Comparison of ENCODE assay signal across 8 cellular contexts in genomic region chrX:65034641-65035450, GRCh38. TPM values are rescaled to one million over a fixed set of nuclear protein-coding genes. Genes with fewer than 3 reads are reported as not detected.
DNase-seq lines count a peak whose midpoint lies in the region; ATAC-seq and TF ChIP-seq lines count a peak whose summit lies in the region.

Gene ZC3H12B (plus strand): TSS chrX:65034826.

- H3K4me1 Mint-ChIP-seq in CD14-positive monocyte, result peaks cover 11% of the 10 kb centered on the region

- H3K27ac ChIP-seq in rectal smooth muscle tissue (ENCODE audit: low read depth, low read length) (peak within 1 kb of the TSS; percentile 75), vagina (peak within 1 kb of the TSS; percentile 72)

- H3K27me3 ChIP-seq in rectal smooth muscle tissue (ENCODE audit: control insufficient read depth, insufficient read depth, low read length) (no peaks in the 10 kb centered on the region), vagina (no peaks in the 10 kb centered on the region)

- TF ChIP-seq CTCF in CD14-positive monocyte (IDR thresholded peaks at IDR 0.05) (no peak), vagina (IDR thresholded peaks at IDR 0.05) (no peak)

- peak within 1 kb of the TSS; percentile 40 for H3K9ac ChIP-seq in rectal smooth muscle tissue (ENCODE audit: low read length)

- ATAC-seq in GM19438 (IDR thresholded peaks at IDR 0.05; ENCODE audit: low read depth, unreplicated experiment), result peak; percentile 96
- ATAC-seq in HG03575 (IDR thresholded peaks at IDR 0.05; ENCODE audit: extremely low read depth, insufficient number of reproducible peaks, low FRiP score, unreplicated experiment), result peak; percentile 83

- intact Hi-C loops in CD14-positive monocyte (cut with micrococcal nuclease), result no loop called here
- intact Hi-C loops in vagina (cut with DNase I), result no loop called here

- peak within 1 kb of the TSS in 1 of 7 donors; percentile 76 for H3K27ac Mint-ChIP-seq in CD14-positive monocyte

- H3K9me3 Mint-ChIP-seq in CD14-positive monocyte, result peaks cover 0 to 4% (median 0%) of the 10 kb centered on the region in 7 donors

- peak in 1 of 2 donors; percentile 25 for TF ChIP-seq POLR2A in vagina (IDR thresholded peaks at IDR 0.05)

- no peaks in the 10 kb centered on the region for H3K9me3 ChIP-seq in vagina

- H3K27me3 Mint-ChIP-seq in CD14-positive monocyte (ENCODE audit: low read depth in 3 of 3), result peaks cover 4 to 6% (median 6%) of the 10 kb centered on the region in 3 donors

- peak within 1 kb of the TSS; percentile 70 to 92 for H3K4me3 Mint-ChIP-seq in CD14-positive monocyte

- DNase-seq in CD14-positive monocyte (ENCODE audit: low spot score) (no peak), T follicular helper cell (ENCODE audit: low read depth) (peak; percentile 72), amygdala (lab: John Stamatoyannopoulos, UW) (peak; percentile 6 to 86 (median 56)), hepatic stellate cell (ENCODE audit: low spot score) (peak; percentile 64), vagina (ENCODE audit: extremely low spot score in 2 of 2) (no peak)

- H3K4me3 ChIP-seq in rectal smooth muscle tissue (ENCODE audit: low read length) (peak within 1 kb of the TSS; percentile 74), vagina (peak within 1 kb of the TSS; percentile 35 to 56)

- no peaks in the 10 kb centered on the region for H3K4me1 ChIP-seq in rectal smooth muscle tissue (ENCODE audit: control insufficient read depth, insufficient read depth, low read length)
- no peaks in the 10 kb centered on the region for H3K4me1 ChIP-seq in vagina

- H3K36me3 Mint-ChIP-seq in CD14-positive monocyte, result no peaks in the 10 kb centered on the region

- H3K36me3 ChIP-seq in rectal smooth muscle tissue (ENCODE audit: control insufficient read depth, insufficient read depth, low read length), result no peaks in the 10 kb centered on the region
- H3K36me3 ChIP-seq in vagina, result no peaks in the 10 kb centered on the region

RNA-seq across cellular contexts. Expression of gene ZC3H12B, which starts in this region (rescaled TPM):
- polyA plus RNA-seq in CD14-positive monocyte, result not detected
- 0.98 TPM for total RNA-seq in vagina

Comparison
In these comparisons a context has a peak if more than half of its experiments do, and no peak if none do; other contexts are left out.
1. DNase-seq: peak in T follicular helper cell (single experiment), amygdala (56 of 56) and hepatic stellate cell (single experiment); none in CD14-positive monocyte (single experiment) and vagina (0 of 2).